In genomic region chr12:46124132-46124847, GRCh38 we compare ENCODE assay signal across 11 cellular contexts.
DNase-seq lines count a peak whose midpoint lies in the region; ATAC-seq and TF ChIP-seq lines count a peak whose summit lies in the region.
"Had no signal": no experiment of that assay in that cellular context is flagged by ENCODE, and none has a peak within 500 bp of the region (broad histone marks: within the 10 kb centered on the region; RNA-seq: fewer than 3 reads in every experiment).

No MANE protein-coding gene starts in this region.

- H3K4me1 Mint-ChIP-seq in progenitor cell of endocrine pancreas (ENCODE audit: low read depth) (peaks cover 34% of the 10 kb centered on the region), Caco-2 (ENCODE audit: low read depth, unreplicated experiment) (peaks cover 19% of the 10 kb centered on the region)

- BruUV-seq in Caco-2 (replicated peaks; lab: Mats Ljungman, UMichigan) = no TSS peak

- peak; percentile 12 for DNase-seq in M059J (ENCODE audit: low read depth)
- DNase-seq in epithelial cell of proximal tubule (ENCODE audit: low read depth) = peak; percentile 63
- DNase-seq in progenitor cell of endocrine pancreas (ENCODE audit: low spot score, unreplicated experiment) = no peak
- no peak for DNase-seq in epidermal melanocyte (ENCODE audit: insufficient read length, low spot score)
- DNase-seq in SK-N-DZ (ENCODE audit: low spot score) = no peak
- DNase-seq in NCI-H1694 (lab: John Stamatoyannopoulos, UW) = no peak
- no peak for DNase-seq in Caco-2

- intact Hi-C loops in Caco-2 (cut with micrococcal nuclease; ENCODE audit: unreplicated experiment) = loop anchor here (2.0 kb wide), 2 partner anchors 179 to 553 kb away; no protein-coding TSS in a partner anchor

- TF ChIP-seq CTCF in epithelial cell of proximal tubule (conservative IDR thresholded peaks at IDR 0.05; ENCODE audit: low read depth, low read length) = no peak
- no peak for TF ChIP-seq CTCF in progenitor cell of endocrine pancreas (IDR thresholded peaks at IDR 0.05; ENCODE audit: unreplicated experiment)
- no peak for TF ChIP-seq CTCF in Caco-2 (IDR thresholded peaks at IDR 0.05; ENCODE audit: insufficient read depth in 1 of 2, low read depth in 1 of 2, low read length in 1 of 2, severe bottlenecking in 1 of 2, unreplicated experiment in 1 of 2)

- no peaks in the 10 kb centered on the region for H3K27me3 ChIP-seq in Caco-2 (replicated peaks; ENCODE audit: control insufficient read depth, insufficient read depth, low read length)
- H3K27me3 ChIP-seq: BLaER1 had no signal

- POLR2A ChIA-PET in Caco-2 (lab: Charles Lee) = interaction anchor here (1.0 kb wide), 1 partner anchor 145 kb away, joined by 3 read pairs; the partner anchor contains the start of gene SLC38A1

- H3K27me3 Mint-ChIP-seq in progenitor cell of endocrine pancreas (peaks cover 11% of the 10 kb centered on the region), Caco-2 (ENCODE audit: insufficient read depth, unreplicated experiment) (peaks cover 19% of the 10 kb centered on the region)

- no peaks in the 10 kb centered on the region for H3K36me3 ChIP-seq in Caco-2 (ENCODE audit: control insufficient read depth, insufficient read depth, low read length)
- H3K36me3 ChIP-seq: BLaER1 had no signal

- no peaks in the 10 kb centered on the region for H3K9me3 ChIP-seq in Caco-2
- H3K9me3 ChIP-seq: BLaER1, mucosa of descending colon had no signal

- peak; percentile 44 for ATAC-seq in GM21447 (IDR thresholded peaks at IDR 0.05; ENCODE audit: unreplicated experiment)

- H3K4me3 ChIP-seq in epithelial cell of proximal tubule (ENCODE audit: low read depth, low read length) (peak overlapping the region; percentile 30), Caco-2 (ENCODE audit: low read depth, low read length) (no peak overlapping the region)
- H3K4me3 ChIP-seq: BLaER1, mucosa of descending colon had no signal

- CTCF ChIA-PET in Caco-2 (lab: Charles Lee) = interaction anchor here (0.6 to 2.1 kb wide), 14 partner anchors 9 to 1513 kb away, joined by 3 to 10 read pairs (median 4); partner anchors contain the start of genes SCAF11 and SLC38A1

- no peak overlapping the region for H3K4me3 Mint-ChIP-seq in progenitor cell of endocrine pancreas (ENCODE audit: low read depth)
- no peak overlapping the region for H3K4me3 Mint-ChIP-seq in Caco-2 (ENCODE audit: unreplicated experiment)

- H3K4me1 ChIP-seq in Caco-2 = peaks cover 6% of the 10 kb centered on the region
- H3K4me1 ChIP-seq: BLaER1 had no signal

- H3K9me3 Mint-ChIP-seq in progenitor cell of endocrine pancreas (ENCODE audit: low read depth) (no peaks in the 10 kb centered on the region), Caco-2 (ENCODE audit: unreplicated experiment) (no peaks in the 10 kb centered on the region)
- H3K9me3 Mint-ChIP-seq: activated CD8-positive, alpha-beta T cell treated with anti-CD3 and anti-CD28 coated beads for 36 hours had no signal

- H3K36me3 Mint-ChIP-seq in progenitor cell of endocrine pancreas (ENCODE audit: insufficient read depth) (no peaks in the 10 kb centered on the region), Caco-2 (ENCODE audit: insufficient read depth, unreplicated experiment) (peaks cover 6% of the 10 kb centered on the region)

- H3K27ac Mint-ChIP-seq in progenitor cell of endocrine pancreas = peak overlapping the region; percentile 89
- no peak overlapping the region for H3K27ac Mint-ChIP-seq in Caco-2 (ENCODE audit: unreplicated experiment)
- H3K27ac Mint-ChIP-seq: activated CD8-positive, alpha-beta T cell treated with anti-CD3 and anti-CD28 coated beads for 36 hours had no signal

Comparison
In these comparisons a context has a peak if more than half of its experiments do, and no peak if none do; other contexts are left out.
1. DNase-seq: peak in M059J (single experiment) and epithelial cell of proximal tubule (single experiment); none in progenitor cell of endocrine pancreas (single experiment), epidermal melanocyte (single experiment), SK-N-DZ (single experiment), NCI-H1694 (single experiment) and Caco-2 (0 of 2).